ENCODE assay signal across 9 cellular contexts in the genomic region with DNA sequence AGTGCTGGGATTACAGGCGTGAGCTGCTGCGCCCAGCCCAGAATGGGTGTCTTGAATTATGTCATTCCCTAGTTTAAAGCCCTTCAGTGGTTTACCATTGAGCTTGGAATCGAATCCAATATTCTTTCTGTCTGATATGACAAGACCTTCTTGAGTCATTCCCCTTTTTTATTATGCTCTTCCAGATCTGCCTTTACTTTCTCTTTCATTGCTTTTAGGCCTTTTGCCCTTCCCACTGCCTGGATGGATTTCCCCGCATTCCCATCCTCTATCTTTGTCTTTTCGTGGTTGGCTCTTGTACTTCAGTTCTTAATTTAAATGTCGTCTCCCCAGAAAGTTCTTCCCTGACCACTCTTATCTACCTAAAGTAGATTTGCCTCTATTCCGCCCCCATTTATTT. TPM values are rescaled to one million over a fixed set of nuclear protein-coding genes. Genes with fewer than 3 reads are reported as not detected.
DNase-seq lines count a peak whose midpoint lies in the region; ATAC-seq and TF ChIP-seq lines count a peak whose summit lies in the region.
"Had no signal": no experiment of that assay in that cellular context is flagged by ENCODE, and none has a peak within 500 bp of the region (broad histone marks: within the 10 kb centered on the region; RNA-seq: fewer than 3 reads in every experiment).

No MANE protein-coding gene starts in this region.

- POLR2A ChIA-PET in activated B cell treated with CpG ODN at 0.5 μM for 24 hours (lab: Charles Lee) = interaction anchor here (0.7 to 7.2 kb wide), 4 partner anchors 13 to 273 kb away, joined by 3 to 143 read pairs (median 4); partner anchors contain the start of gene NAA25

- H3K36me3 Mint-ChIP-seq in activated B cell treated with CpG ODN at 0.5 μM for 24 hours (ENCODE audit: low read depth) (peaks cover 6% of the 10 kb centered on the region), glutamatergic neuron (ENCODE audit: unreplicated experiment) (no peaks in the 10 kb centered on the region)

- peak overlapping the region in 3 of 5 donors; percentile 92 to 96 (median 94) for H3K27ac ChIP-seq in stomach
- H3K27ac ChIP-seq in gastrocnemius medialis = no peak overlapping the region

- H3K9me3 Mint-ChIP-seq in activated B cell treated with CpG ODN at 0.5 μM for 24 hours = no peaks in the 10 kb centered on the region
- H3K9me3 Mint-ChIP-seq in glutamatergic neuron (ENCODE audit: unreplicated experiment) = peaks cover 3% of the 10 kb centered on the region

- CTCF ChIA-PET in activated B cell treated with CpG ODN at 0.5 μM for 24 hours (lab: Charles Lee) = interaction anchor here (0.6 kb wide), 1 partner anchor 19 kb away, joined by 3 read pairs; no protein-coding TSS in a partner anchor

- H3K4me3 Mint-ChIP-seq in activated B cell treated with CpG ODN at 0.5 μM for 24 hours (peak overlapping the region; percentile 87), glutamatergic neuron (ENCODE audit: unreplicated experiment) (peak overlapping the region; percentile 87)

- TF ChIP-seq CTCF in activated B cell treated with CpG ODN at 0.5 μM for 24 hours (IDR thresholded peaks at IDR 0.05) = no peak
- no peak for TF ChIP-seq CTCF in glutamatergic neuron (IDR thresholded peaks at IDR 0.05; ENCODE audit: partially characterized antibody, unreplicated experiment)
- no peak for TF ChIP-seq CTCF in stomach (IDR thresholded peaks at IDR 0.05)
- no peak for TF ChIP-seq CTCF in gastrocnemius medialis (IDR thresholded peaks at IDR 0.05 in 4 of 5, conservative IDR thresholded peaks at IDR 0.05 in 1 of 5)

- ATAC-seq in activated B cell treated with CpG ODN at 0.5 μM for 24 hours (ENCODE audit: low read depth) = no peak
- no peak for ATAC-seq in gastrocnemius medialis

- peaks cover 52 to 86% (median 70%) of the 10 kb centered on the region in 4 donors for H3K4me1 ChIP-seq in stomach
- H3K4me1 ChIP-seq in gastrocnemius medialis = peaks cover 25 to 43% of the 10 kb centered on the region in 2 donors

- in situ Hi-C loops in gastrocnemius medialis (cut with MboI; ENCODE audit: low sequenced_read_pairs in 4 of 4) = no loop called here

- WGBS in stomach, 5 donors = 73 to 90% (median 87%) methylated on average over 7 of the region's 7 CpGs

- H3K4me3 ChIP-seq in stomach (peak overlapping the region; percentile 79 to 98 (median 85)), gastrocnemius medialis (no peak overlapping the region)

- H3K27me3 Mint-ChIP-seq in activated B cell treated with CpG ODN at 0.5 μM for 24 hours = no peaks in the 10 kb centered on the region
- H3K27me3 Mint-ChIP-seq in glutamatergic neuron (ENCODE audit: unreplicated experiment) = no peaks in the 10 kb centered on the region

- TF ChIP-seq POLR2A in stomach (IDR thresholded peaks at IDR 0.05) = no peak
- no peak for TF ChIP-seq POLR2A in gastrocnemius medialis (IDR thresholded peaks at IDR 0.05)

- H3K9me3 ChIP-seq in stomach (no peaks in the 10 kb centered on the region), gastrocnemius medialis (no peaks in the 10 kb centered on the region)

- H3K27ac Mint-ChIP-seq in activated B cell treated with CpG ODN at 0.5 μM for 24 hours (peak overlapping the region; percentile 69), glutamatergic neuron (ENCODE audit: unreplicated experiment) (no peak overlapping the region)

- intact Hi-C loops in activated B cell treated with CpG ODN at 0.5 μM for 24 hours (cut with micrococcal nuclease) = loop anchor here (10.0 kb wide), 1 partner anchor 278 kb away; the partner anchor contains the start of gene RPL6
- intact Hi-C loops in stomach (cut with DNase I; ENCODE audit: low total_unique reads) = no loop called here
- intact Hi-C loops in gastrocnemius medialis (cut with DNase I; ENCODE audit: low total_unique reads) = loop anchor here (10.0 kb wide), 1 partner anchor 258 kb away; the partner anchor contains the start of gene HECTD4

- H3K27me3 ChIP-seq in stomach = no peaks in the 10 kb centered on the region
- no peaks in the 10 kb centered on the region for H3K27me3 ChIP-seq in gastrocnemius medialis

- peak; percentile 26 for DNase-seq in activated CD8-positive, alpha-beta memory T cell treated with anti-CD3 and anti-CD28 coated beads, Interleukin-2, amount 50 U/mL, for 48 hours
- no peak for DNase-seq in activated CD8-positive, alpha-beta memory T cell treated with anti-CD3 and anti-CD28 coated beads, Interleukin-2, amount 50 U/mL, for 4 hours
- DNase-seq in activated B cell treated with CpG ODN at 0.5 μM for 24 hours (no peak), glutamatergic neuron (no peak), stomach (no peak), gastrocnemius medialis (no peak), glomerular visceral epithelial cell (ENCODE audit: extremely low spot score) (no peak), NCI-H1417 (lab: John Stamatoyannopoulos, UW) (no peak)
- DNase-seq: NCI-H1092 had no signal

- no peak for TF ChIP-seq EP300 in stomach (IDR thresholded peaks at IDR 0.05)

- H3K36me3 ChIP-seq in stomach = no peaks in the 10 kb centered on the region
- H3K36me3 ChIP-seq in gastrocnemius medialis = no peaks in the 10 kb centered on the region

- peaks cover 60% of the 10 kb centered on the region for H3K4me1 Mint-ChIP-seq in activated B cell treated with CpG ODN at 0.5 μM for 24 hours
- H3K4me1 Mint-ChIP-seq in glutamatergic neuron (ENCODE audit: low read depth, unreplicated experiment) = peaks cover 3% of the 10 kb centered on the region

RNA-seq across cellular contexts. Expression of gene TRAFD1, which starts 1.6 kb away (rescaled TPM):
- total RNA-seq in activated B cell treated with CpG ODN at 0.5 μM for 24 hours (47.8 and 51.0 TPM in 2 replicates), glutamatergic neuron (ENCODE audit: unreplicated experiment) (36.8 TPM), stomach (10 to 100 TPM; 11.3 to 49.0 (median 27.7) TPM), gastrocnemius medialis (10 to 100 TPM in 3 of 4 donors, 1 to 10 TPM in 1; 8.9 to 17.7 (median 14.5) TPM)
- 10 to 100 TPM; 13.9 to 22.5 (median 16.1) TPM for polyA plus RNA-seq in stomach

RNA-seq across cellular contexts. Expression of gene NAA25, which starts 18.3 kb away (rescaled TPM):
- 43.5 and 52.7 TPM in 2 replicates for total RNA-seq in activated B cell treated with CpG ODN at 0.5 μM for 24 hours
- total RNA-seq in glutamatergic neuron (ENCODE audit: unreplicated experiment) = 34.8 TPM
- 10 to 100 TPM; 11.1 to 72.6 (median 57.6) TPM for total RNA-seq in stomach
- 1 to 10 TPM; 2.3 to 5.4 (median 3.2) TPM for polyA plus RNA-seq in stomach
- total RNA-seq in gastrocnemius medialis = 10 to 100 TPM; 17.2 to 44.6 (median 25.5) TPM

Comparison
In these comparisons a context has a peak if more than half of its experiments do, and no peak if none do; other contexts are left out.
1. H3K27ac ChIP-seq: peak in stomach (3 of 5); none in gastrocnemius medialis (0 of 4).
2. H3K4me3 ChIP-seq: peak in stomach (4 of 4); none in gastrocnemius medialis (0 of 4).